Comparison of ENCODE assay signal across 9 cellular contexts in genomic region chr9:121725008-121725795, GRCh38.
DNase-seq lines count a peak whose midpoint lies in the region; ATAC-seq and TF ChIP-seq lines count a peak whose summit lies in the region.
"Had no signal": no experiment of that assay in that cellular context is flagged by ENCODE, and none has a peak within 500 bp of the region (broad histone marks: within the 10 kb centered on the region; RNA-seq: fewer than 3 reads in every experiment).

No MANE protein-coding gene starts in this region.

- no peaks in the 10 kb centered on the region for H3K27me3 ChIP-seq in esophagus squamous epithelium
- no peaks in the 10 kb centered on the region for H3K27me3 ChIP-seq in mucosa of rectum (ENCODE audit: control insufficient read depth in 2 of 2, insufficient read depth in 2 of 2, low read length in 2 of 2)

- TF ChIP-seq POLR2A in esophagus squamous epithelium (IDR thresholded peaks at IDR 0.05) = no peak

- intact Hi-C loops in esophagus squamous epithelium (cut with DNase I) = no loop called here

- peak overlapping the region; percentile 73 to 93 (median 88) for H3K27ac ChIP-seq in esophagus squamous epithelium
- H3K27ac ChIP-seq in mucosa of rectum (ENCODE audit: low read depth in 2 of 2, low read length in 2 of 2) = peak overlapping the region; percentile 77

- DNase-seq in DMS53 (lab: John Stamatoyannopoulos, UW) (peak; percentile 13), DMS53 treated with DMSO at 0.1 percent for 48 hours (lab: John Stamatoyannopoulos, UW; ENCODE audit: unreplicated experiment) (no peak), esophagus squamous epithelium (lab: John Stamatoyannopoulos, UW) (no peak), ureter (ENCODE audit: low spot score) (peak; percentile 92), CD1c-positive myeloid dendritic cell (ENCODE audit: extremely low spot score) (no peak)
- DNase-seq: NCI-H345 had no signal

- H3K4me1 ChIP-seq in esophagus squamous epithelium (peaks cover 21 to 94% (median 75%) of the 10 kb centered on the region in 3 donors), mucosa of rectum (ENCODE audit: control insufficient read depth in 2 of 2, insufficient read depth in 2 of 2, low read length in 2 of 2) (peaks cover 40 to 49% of the 10 kb centered on the region in 2 donors)

- H3K9ac ChIP-seq in mucosa of rectum (ENCODE audit: low read depth in 1 of 2, low read length in 2 of 2) = no peak overlapping the region

- H3K36me3 ChIP-seq in esophagus squamous epithelium = no peaks in the 10 kb centered on the region
- H3K36me3 ChIP-seq in mucosa of rectum (ENCODE audit: control insufficient read depth in 2 of 2, insufficient read depth in 2 of 2, low read length in 2 of 2) = no peaks in the 10 kb centered on the region

- 38 to 42% methylated on average over 14 to 18 of the region's 22 CpGs for WGBS in esophagus squamous epithelium, 2 donors

- H3K4me3 ChIP-seq in esophagus squamous epithelium (no peak overlapping the region), mucosa of rectum (ENCODE audit: low read length in 2 of 2) (no peak overlapping the region)

- ATAC-seq in GM18861 (IDR thresholded peaks at IDR 0.05; ENCODE audit: unreplicated experiment) (no peak), HG03045 (IDR thresholded peaks at IDR 0.05; ENCODE audit: unreplicated experiment) (no peak)

- no peak for TF ChIP-seq CTCF in esophagus squamous epithelium (IDR thresholded peaks at IDR 0.05)

- H3K9me3 ChIP-seq in esophagus squamous epithelium (no peaks in the 10 kb centered on the region), mucosa of rectum (ENCODE audit: control insufficient read depth in 2 of 2, low read length in 2 of 2) (no peaks in the 10 kb centered on the region)

Comparison
In these comparisons a context has a peak if more than half of its experiments do, and no peak if none do; other contexts are left out.
1. DNase-seq: peak in DMS53 (single experiment) and ureter (single experiment); none in DMS53 treated with DMSO at 0.1 percent for 48 hours (single experiment), esophagus squamous epithelium (single experiment) and CD1c-positive myeloid dendritic cell (single experiment).